In the genomic region with DNA sequence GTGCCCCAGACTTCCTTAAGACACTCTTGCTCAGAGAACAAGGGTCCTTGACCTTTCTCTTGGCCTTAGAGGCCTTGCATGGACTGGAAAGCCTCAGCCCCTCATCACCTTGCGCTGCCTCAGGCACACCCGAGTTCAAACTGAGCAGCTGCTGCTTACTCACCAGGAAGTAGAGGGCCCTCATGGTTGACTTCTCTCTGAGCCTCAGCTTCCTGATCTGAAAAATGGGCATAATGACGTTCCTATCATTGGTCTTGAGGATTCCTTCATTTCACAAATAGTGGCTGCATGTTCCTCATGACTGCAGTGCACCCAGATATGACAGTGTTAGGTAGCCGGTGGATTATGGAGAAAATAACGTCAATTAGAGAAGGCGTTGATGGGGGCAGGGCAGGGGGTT, we compare ENCODE assay signal across 19 cellular contexts. TPM values are rescaled to one million over a fixed set of nuclear protein-coding genes. Genes with fewer than 3 reads are reported as not detected.
DNase-seq lines count a peak whose midpoint lies in the region; ATAC-seq, FAIRE-seq and TF ChIP-seq lines count a peak whose summit lies in the region.
"Had no signal": no experiment of that assay in that cellular context is flagged by ENCODE, and none has a peak within 500 bp of the region (broad histone marks: within the 10 kb centered on the region; RNA-seq: fewer than 3 reads in every experiment).

No MANE protein-coding gene starts in this region.

- no peak overlapping the region for H3K27ac ChIP-seq in HepG2 (ENCODE audit: extremely low read length, insufficient read depth, low read length)
- no peak overlapping the region for H3K27ac ChIP-seq in right lobe of liver
- H3K27ac ChIP-seq: psoas muscle had no signal

- intact Hi-C loops in HepG2 (cut with micrococcal nuclease; ENCODE audit: unreplicated experiment), result no loop called here
- intact Hi-C loops in right lobe of liver (cut with DNase I), result no loop called here

- H3K9ac ChIP-seq in HepG2 (ENCODE audit: insufficient read depth, low read depth, low read length), result no peak overlapping the region

- H3K36me3 ChIP-seq in HepG2 (replicated peaks in 1 of 2; ENCODE audit: control insufficient read depth in 1 of 2, insufficient read depth in 2 of 2, low read length in 2 of 2) (peaks cover 3 to 5% of the 10 kb centered on the region in 2 experiments; a peak in 3 of 5 replicates), right lobe of liver (peaks cover 0 to 2% (median 0%) of the 10 kb centered on the region in 4 donors)

- no peaks in the 10 kb centered on the region for H4K20me1 ChIP-seq in HepG2 (ENCODE audit: insufficient read depth, low read length)

- H3K27me3 ChIP-seq in HepG2 (ENCODE audit: control insufficient read depth in 1 of 2, insufficient read depth in 2 of 2, low read length in 2 of 2) (no peaks in the 10 kb centered on the region), right lobe of liver (no peaks in the 10 kb centered on the region)

- no TSS peak for BruUV-seq in HepG2 (replicated peaks; lab: Mats Ljungman, UMichigan)

- no peak overlapping the region for H3K4me3 ChIP-seq in HepG2 (replicated peaks in 1 of 3; ENCODE audit: insufficient read depth in 1 of 3, low read depth in 2 of 3, low read length in 3 of 3)
- no peak overlapping the region for H3K4me3 ChIP-seq in right lobe of liver
- H3K4me3 ChIP-seq: psoas muscle had no signal

- no peaks in the 10 kb centered on the region for H3K9me3 Mint-ChIP-seq in endothelial cell (ENCODE audit: unreplicated experiment)
- no peaks in the 10 kb centered on the region for H3K9me3 Mint-ChIP-seq in type B pancreatic cell
- H3K9me3 Mint-ChIP-seq: activated CD4-positive, alpha-beta T cell treated with anti-CD3 and anti-CD28 coated beads, Interleukin-2, amount 10 ng/mL, durations not matched to agents 7 days and 5 days; HFFc6; naive thymus-derived CD4-positive, alpha-beta T cell had no signal

- H3K27me3 Mint-ChIP-seq in endothelial cell (ENCODE audit: unreplicated experiment), result peaks cover 14% of the 10 kb centered on the region
- no peaks in the 10 kb centered on the region for H3K27me3 Mint-ChIP-seq in type B pancreatic cell
- H3K27me3 Mint-ChIP-seq: activated CD4-positive, alpha-beta T cell treated with anti-CD3 and anti-CD28 coated beads, Interleukin-2, amount 10 ng/mL, durations not matched to agents 7 days and 5 days; naive thymus-derived CD4-positive, alpha-beta T cell had no signal

- POLR2A ChIA-PET in HepG2 (lab: Yijun Ruan, JAX), result no interaction called here

- no peak for DNase-seq in HepG2 (ENCODE audit: low spot score)
- DNase-seq in right lobe of liver, result no peak
- DNase-seq in NAMALWA (ENCODE audit: low spot score), result peak; percentile 53
- no peak for DNase-seq in endothelial cell (ENCODE audit: low spot score)
- DNase-seq in type B pancreatic cell (ENCODE audit: extremely low spot score, unreplicated experiment), result no peak
- DNase-seq in SW 1271 (lab: John Stamatoyannopoulos, UW), result no peak
- DNase-seq in NCI-H2196 (lab: John Stamatoyannopoulos, UW; ENCODE audit: unreplicated experiment), result no peak
- no peak for DNase-seq in NCI-H1048 (lab: John Stamatoyannopoulos, UW)
- DNase-seq: activated CD4-positive, alpha-beta T cell treated with anti-CD3 and anti-CD28 coated beads, Interleukin-2, amount 10 ng/mL, durations not matched to agents 7 days and 5 days; activated naive CD4-positive, alpha-beta T cell treated with Interleukin-2 at 50 U/mL for 16 hours; dermis blood vessel endothelial cell; GF-D8; HFFc6; left colon; naive thymus-derived CD4-positive, alpha-beta T cell; NCI-H2081; PC-3; psoas muscle; SHP77 had no signal

- H3K36me3 Mint-ChIP-seq in endothelial cell (ENCODE audit: low read depth, unreplicated experiment) (peaks cover 13% of the 10 kb centered on the region), type B pancreatic cell (peaks cover 8% of the 10 kb centered on the region)

- in situ Hi-C loops in HepG2 (cut with HindIII; ENCODE audit: extremely low pct_ligation_motif_present, low pct_unique_long_range_greater_than_20kb), result no loop called here

- H3K4me1 Mint-ChIP-seq in endothelial cell (ENCODE audit: unreplicated experiment), result peaks cover 7% of the 10 kb centered on the region
- H3K4me1 Mint-ChIP-seq in type B pancreatic cell (ENCODE audit: unreplicated experiment), result peaks cover 25% of the 10 kb centered on the region

- CTCF ChIA-PET in HepG2 (lab: Yijun Ruan, JAX; ENCODE audit: low intra/inter-chr PET ratio, low total read pairs), result no interaction called here

- no peaks in the 10 kb centered on the region for H3K9me3 ChIP-seq in HepG2 (ENCODE audit: low read length)
- H3K9me3 ChIP-seq in right lobe of liver, result no peaks in the 10 kb centered on the region
- H3K9me3 ChIP-seq: psoas muscle had no signal

- no peak for TF ChIP-seq CTCF in HepG2 (CRISPR knock-in tag; IDR thresholded peaks at IDR 0.05)
- no peak for TF ChIP-seq CTCF in right lobe of liver (IDR thresholded peaks at IDR 0.05)
- no peak for TF ChIP-seq CTCF in endothelial cell (IDR thresholded peaks at IDR 0.05; ENCODE audit: unreplicated experiment)
- TF ChIP-seq CTCF in type B pancreatic cell (conservative IDR thresholded peaks at IDR 0.05), result no peak

- FAIRE-seq in HepG2 (lab: Jason Lieb, UNC), result no peak

- ATAC-seq in HepG2 (no peak), right lobe of liver (no peak)
- ATAC-seq: left colon; naive thymus-derived CD4-positive, alpha-beta T cell; PC-3; psoas muscle had no signal

- no peak for TF ChIP-seq EP300 in HepG2 (IDR thresholded peaks at IDR 0.05; ENCODE audit: low read depth in 2 of 2, low read length in 2 of 2)
- TF ChIP-seq EP300 in HepG2 (CRISPR knock-in tag; IDR thresholded peaks at IDR 0.05; ENCODE audit: borderline replicate concordance), result no peak

- TF ChIP-seq POLR2A in HepG2 (IDR thresholded peaks at IDR 0.05; ENCODE audit: insufficient read depth in 1 of 2, low read depth in 2 of 2, low read length in 2 of 2) (no peak), right lobe of liver (IDR thresholded peaks at IDR 0.05) (no peak)

- H3K27ac Mint-ChIP-seq in endothelial cell (ENCODE audit: unreplicated experiment), result no peak overlapping the region
- peak overlapping the region; percentile 27 for H3K27ac Mint-ChIP-seq in type B pancreatic cell
- H3K27ac Mint-ChIP-seq: activated CD4-positive, alpha-beta T cell treated with anti-CD3 and anti-CD28 coated beads, Interleukin-2, amount 10 ng/mL, durations not matched to agents 7 days and 5 days had no signal

- H3K79me2 ChIP-seq in HepG2 (ENCODE audit: insufficient read depth, low read length), result no peaks in the 10 kb centered on the region

- WGBS in HepG2 (ENCODE audit: low lambda C conversion rate), result 90% methylated on average over 6 of the region's 6 CpGs
- 70% methylated on average over 6 of the region's 6 CpGs for WGBS in right lobe of liver (ENCODE audit: insufficient coverage, low coverage, low lambda C conversion rate, missing lambda C conversion rate)

- no peak overlapping the region for H2AFZ ChIP-seq in HepG2 (ENCODE audit: low read length)

- H3K4me1 ChIP-seq in HepG2 (ENCODE audit: insufficient read depth, low read length) (peaks cover 17% of the 10 kb centered on the region), right lobe of liver (no peaks in the 10 kb centered on the region)

- H3K4me3 Mint-ChIP-seq in endothelial cell (ENCODE audit: unreplicated experiment), result peak overlapping the region; percentile 13
- no peak overlapping the region for H3K4me3 Mint-ChIP-seq in type B pancreatic cell
- H3K4me3 Mint-ChIP-seq: activated CD4-positive, alpha-beta T cell treated with anti-CD3 and anti-CD28 coated beads, Interleukin-2, amount 10 ng/mL, durations not matched to agents 7 days and 5 days; HFFc6; naive thymus-derived CD4-positive, alpha-beta T cell had no signal

- no peak for TF ChIP-seq RAD21 in HepG2 (CRISPR knock-in tag; IDR thresholded peaks at IDR 0.05)

- no peak overlapping the region for H3K4me2 ChIP-seq in HepG2 (ENCODE audit: low read depth, low read length)

RNA-seq across cellular contexts. Expression of gene IER5L, which starts 28.6 kb away (rescaled TPM):
- total RNA-seq in HepG2 (2016; rRNA removed; fragmentation: Illumina TruSeq; extraction: Trizol) (2.5 and 3.3 TPM in 2 replicates), right lobe of liver (10 to 100 TPM in 3 of 6 experiments, 1 to 10 TPM in 3; 2.7 to 19.8 (median 7.8) TPM), endothelial cell (ENCODE audit: unreplicated experiment) (5.2 TPM), type B pancreatic cell (ENCODE audit: low replicate concordance) (22.3 and 37.5 TPM in 2 replicates)
- total RNA-seq in HepG2 (2016; cell fraction: cytosol; rRNA removed; fragmentation: Illumina TruSeq; extraction: Trizol; ENCODE audit: low read depth), result 2.4 and 2.5 TPM in 2 replicates
- total RNA-seq in HepG2 (2016; cell fraction: insoluble cytoplasmic fraction; rRNA removed; fragmentation: Illumina TruSeq; extraction: Trizol), result 2.6 and 3.2 TPM in 2 replicates
- total RNA-seq in HepG2 (2016; cell fraction: membrane; rRNA removed; fragmentation: Illumina TruSeq; extraction: Trizol), result 2.0 and 2.7 TPM in 2 replicates
- total RNA-seq in HepG2 (2016; cell fraction: nucleus; rRNA removed; fragmentation: Illumina TruSeq; extraction: Trizol), result 0.84 and 1.2 TPM in 2 replicates
- polyA plus RNA-seq in HepG2 (2011; rRNA removed), result 1.8 and 3.6 TPM in 2 replicates
- polyA plus RNA-seq in HepG2 (2011; cell fraction: cytosol; rRNA removed), result 2.1 and 3.1 TPM in 2 replicates
- polyA plus RNA-seq in HepG2 (2011; cell fraction: nucleus; rRNA removed), result 4.4 and 4.5 TPM in 2 replicates
- polyA plus RNA-seq in HepG2 (2012), result 1.5 and 2.6 TPM in 2 replicates
- 0.59 and 0.61 TPM in 2 replicates for polyA plus RNA-seq in HepG2 (2016; cell fraction: cytosol; fragmentation: Illumina TruSeq; extraction: Trizol; ENCODE audit: low read depth)
- polyA plus RNA-seq in HepG2 (2016; cell fraction: insoluble cytoplasmic fraction; fragmentation: Illumina TruSeq; extraction: Trizol; ENCODE audit: low read depth), result 2.2 and 2.5 TPM in 2 replicates
- 0.52 and 0.74 TPM in 2 replicates for polyA plus RNA-seq in HepG2 (2016; cell fraction: membrane; fragmentation: Illumina TruSeq; extraction: Trizol; ENCODE audit: low read depth)
- 1.3 and 2.1 TPM in 2 replicates for polyA plus RNA-seq in HepG2 (2016; cell fraction: nucleus; fragmentation: Illumina TruSeq; extraction: Trizol; ENCODE audit: insufficient read depth, low read depth)
- polyA minus RNA-seq in HepG2 (2011; rRNA and poly(A)+ RNA removed; ENCODE audit: low replicate concordance), result 5.5 and 12.0 TPM in 2 replicates
- 5.6 and 6.2 TPM in 2 replicates for polyA minus RNA-seq in HepG2 (2011; cell fraction: cytosol; rRNA and poly(A)+ RNA removed)
- 1.2 and 1.9 TPM in 2 replicates for polyA minus RNA-seq in HepG2 (2011; cell fraction: nucleus; rRNA and poly(A)+ RNA removed)

RNA-seq across cellular contexts. Expression of gene PTPA, which starts 38.2 kb away (rescaled TPM):
- total RNA-seq in HepG2 (2016; rRNA removed; fragmentation: Illumina TruSeq; extraction: Trizol) (105 and 109 TPM in 2 replicates), right lobe of liver (100 to 1,000 TPM in 1 of 6 experiments, 10 to 100 TPM in 5; 55.4 to 123 (median 62.0) TPM), endothelial cell (ENCODE audit: unreplicated experiment) (120 TPM), type B pancreatic cell (ENCODE audit: low replicate concordance) (102 and 115 TPM in 2 replicates)
- total RNA-seq in HepG2 (2016; cell fraction: cytosol; rRNA removed; fragmentation: Illumina TruSeq; extraction: Trizol; ENCODE audit: low read depth), result 13.7 and 14.3 TPM in 2 replicates
- 107 and 108 TPM in 2 replicates for total RNA-seq in HepG2 (2016; cell fraction: insoluble cytoplasmic fraction; rRNA removed; fragmentation: Illumina TruSeq; extraction: Trizol)
- total RNA-seq in HepG2 (2016; cell fraction: membrane; rRNA removed; fragmentation: Illumina TruSeq; extraction: Trizol), result 42.5 and 49.9 TPM in 2 replicates
- 57.5 and 66.5 TPM in 2 replicates for total RNA-seq in HepG2 (2016; cell fraction: nucleus; rRNA removed; fragmentation: Illumina TruSeq; extraction: Trizol)
- 79.3 and 86.0 TPM in 2 replicates for polyA plus RNA-seq in HepG2 (2011; rRNA removed)
- polyA plus RNA-seq in HepG2 (2011; cell fraction: cytosol; rRNA removed), result 78.6 and 93.8 TPM in 2 replicates
- polyA plus RNA-seq in HepG2 (2011; cell fraction: nucleus; rRNA removed), result 64.7 and 73.4 TPM in 2 replicates
- polyA plus RNA-seq in HepG2 (2012), result 58.7 and 58.8 TPM in 2 replicates
- 12.7 and 14.2 TPM in 2 replicates for polyA plus RNA-seq in HepG2 (2016; cell fraction: cytosol; fragmentation: Illumina TruSeq; extraction: Trizol; ENCODE audit: low read depth)
- polyA plus RNA-seq in HepG2 (2016; cell fraction: insoluble cytoplasmic fraction; fragmentation: Illumina TruSeq; extraction: Trizol; ENCODE audit: low read depth), result 95.6 and 101 TPM in 2 replicates
- 35.2 and 36.7 TPM in 2 replicates for polyA plus RNA-seq in HepG2 (2016; cell fraction: membrane; fragmentation: Illumina TruSeq; extraction: Trizol; ENCODE audit: low read depth)
- 80.4 and 88.7 TPM in 2 replicates for polyA plus RNA-seq in HepG2 (2016; cell fraction: nucleus; fragmentation: Illumina TruSeq; extraction: Trizol; ENCODE audit: insufficient read depth, low read depth)
- polyA minus RNA-seq in HepG2 (2011; rRNA and poly(A)+ RNA removed; ENCODE audit: low replicate concordance), result 104 and 215 TPM in 2 replicates
- 57.5 and 58.2 TPM in 2 replicates for polyA minus RNA-seq in HepG2 (2011; cell fraction: cytosol; rRNA and poly(A)+ RNA removed)
- 32.4 and 34.9 TPM in 2 replicates for polyA minus RNA-seq in HepG2 (2011; cell fraction: nucleus; rRNA and poly(A)+ RNA removed)

RNA-seq across cellular contexts. Expression of gene CRAT, which starts 38.8 kb away (rescaled TPM):
- total RNA-seq in HepG2 (2016; rRNA removed; fragmentation: Illumina TruSeq; extraction: Trizol), result 26.6 and 29.3 TPM in 2 replicates
- total RNA-seq in HepG2 (2016; cell fraction: cytosol; rRNA removed; fragmentation: Illumina TruSeq; extraction: Trizol; ENCODE audit: low read depth), result 13.7 and 20.3 TPM in 2 replicates
- 24.5 and 28.0 TPM in 2 replicates for total RNA-seq in HepG2 (2016; cell fraction: insoluble cytoplasmic fraction; rRNA removed; fragmentation: Illumina TruSeq; extraction: Trizol)
- 27.1 and 32.0 TPM in 2 replicates for total RNA-seq in HepG2 (2016; cell fraction: membrane; rRNA removed; fragmentation: Illumina TruSeq; extraction: Trizol)
- total RNA-seq in HepG2 (2016; cell fraction: nucleus; rRNA removed; fragmentation: Illumina TruSeq; extraction: Trizol), result 17.6 and 18.1 TPM in 2 replicates
- 26.1 and 31.1 TPM in 2 replicates for polyA plus RNA-seq in HepG2 (2011; rRNA removed)
- polyA plus RNA-seq in HepG2 (2011; cell fraction: cytosol; rRNA removed), result 21.4 and 24.4 TPM in 2 replicates
- 62.4 and 63.9 TPM in 2 replicates for polyA plus RNA-seq in HepG2 (2011; cell fraction: nucleus; rRNA removed)
- 32.3 and 32.7 TPM in 2 replicates for polyA plus RNA-seq in HepG2 (2012)
- polyA plus RNA-seq in HepG2 (2016; cell fraction: cytosol; fragmentation: Illumina TruSeq; extraction: Trizol; ENCODE audit: low read depth), result 18.5 and 23.3 TPM in 2 replicates
- polyA plus RNA-seq in HepG2 (2016; cell fraction: insoluble cytoplasmic fraction; fragmentation: Illumina TruSeq; extraction: Trizol; ENCODE audit: low read depth), result 27.2 and 34.4 TPM in 2 replicates
- polyA plus RNA-seq in HepG2 (2016; cell fraction: membrane; fragmentation: Illumina TruSeq; extraction: Trizol; ENCODE audit: low read depth), result 26.8 and 32.7 TPM in 2 replicates
- 29.5 and 29.9 TPM in 2 replicates for polyA plus RNA-seq in HepG2 (2016; cell fraction: nucleus; fragmentation: Illumina TruSeq; extraction: Trizol; ENCODE audit: insufficient read depth, low read depth)
- 7.1 and 60.6 TPM in 2 replicates for polyA minus RNA-seq in HepG2 (2011; rRNA and poly(A)+ RNA removed; ENCODE audit: low replicate concordance)
- polyA minus RNA-seq in HepG2 (2011; cell fraction: cytosol; rRNA and poly(A)+ RNA removed), result 24.5 and 25.6 TPM in 2 replicates
- 11.7 and 16.0 TPM in 2 replicates for polyA minus RNA-seq in HepG2 (2011; cell fraction: nucleus; rRNA and poly(A)+ RNA removed)
- total RNA-seq in right lobe of liver, result 100 to 1,000 TPM in 4 of 6 experiments, 10 to 100 TPM in 2; 86.1 to 146 (median 104) TPM
- 42.9 TPM for total RNA-seq in endothelial cell (ENCODE audit: unreplicated experiment)
- 14.5 and 28.4 TPM in 2 replicates for total RNA-seq in type B pancreatic cell (ENCODE audit: low replicate concordance)
